8 cellular contexts compared by ENCODE assay signal in genomic region chr3:184298759-184299487, GRCh38. TPM values are rescaled to one million over a fixed set of nuclear protein-coding genes. Genes with fewer than 3 reads are reported as not detected.
A peak's percentile ranks its signal among the peaks of the same experiment; 100 is the strongest.
DNase-seq lines count a peak whose midpoint lies in the region; ATAC-seq and TF ChIP-seq lines count a peak whose summit lies in the region.

PSMD2 (plus strand) TSS chr3:184299241; CDS start chr3:184299267, 26 bp downstream.

- no peaks in the 10 kb centered on the region for H3K27me3 ChIP-seq in BE2C
- H3K27me3 ChIP-seq in kidney epithelial cell (ENCODE audit: control insufficient read depth, insufficient read depth, low read length) = peaks cover 3% of the 10 kb centered on the region

- peak; percentile 84 for ATAC-seq in HG03457 (IDR thresholded peaks at IDR 0.05; ENCODE audit: unreplicated experiment)
- ATAC-seq in activated CD4-positive, alpha-beta T cell treated with anti-CD3 and anti-CD28 coated beads for 36 hours = peak; percentile 96

- CTCF ChIA-PET in activated CD4-positive, alpha-beta T cell treated with anti-CD3 and anti-CD28 coated beads for 36 hours (lab: Charles Lee) = interaction anchor here (0.6 to 1.0 kb wide), 4 partner anchors 19 to 881 kb away, joined by 3 to 5 read pairs (median 3); no protein-coding TSS in a partner anchor

- POLR2A ChIA-PET in activated CD4-positive, alpha-beta T cell treated with anti-CD3 and anti-CD28 coated beads for 36 hours (lab: Charles Lee) = interaction anchor here (1.1 kb wide), 1 partner anchor 143 kb away, joined by 4 read pairs; no protein-coding TSS in a partner anchor

- H3K4me1 ChIP-seq in BE2C = no peaks in the 10 kb centered on the region

- H3K9me3 Mint-ChIP-seq in activated CD4-positive, alpha-beta T cell treated with anti-CD3 and anti-CD28 coated beads for 36 hours (ENCODE audit: low read depth) = no peaks in the 10 kb centered on the region
- H3K9me3 Mint-ChIP-seq in chondrocyte (ENCODE audit: low read depth) = no peaks in the 10 kb centered on the region

- H3K4me1 Mint-ChIP-seq in activated CD4-positive, alpha-beta T cell treated with anti-CD3 and anti-CD28 coated beads for 36 hours = peaks cover 19% of the 10 kb centered on the region
- H3K4me1 Mint-ChIP-seq in chondrocyte (ENCODE audit: low read depth) = peaks cover 25% of the 10 kb centered on the region

- peak within 1 kb of the TSS; percentile 84 for H3K4me3 Mint-ChIP-seq in activated CD4-positive, alpha-beta T cell treated with anti-CD3 and anti-CD28 coated beads for 36 hours
- peak within 1 kb of the TSS; percentile 89 for H3K4me3 Mint-ChIP-seq in chondrocyte (ENCODE audit: unreplicated experiment)

- peak within 1 kb of the TSS; percentile 81 for H3K27ac Mint-ChIP-seq in activated CD4-positive, alpha-beta T cell treated with anti-CD3 and anti-CD28 coated beads for 36 hours
- H3K27ac Mint-ChIP-seq in chondrocyte (ENCODE audit: unreplicated experiment) = peak within 1 kb of the TSS; percentile 94

- DNase-seq in BE2C (peak; percentile 99), GM19240 (ENCODE audit: insufficient read length, low spot score) (peak; percentile 96), NCI-H524 (lab: John Stamatoyannopoulos, UW) (peak; percentile 98), chondrocyte (ENCODE audit: low spot score) (peak; percentile 99), kidney epithelial cell (ENCODE audit: low read depth) (peak; percentile 73)
- DNase-seq in activated CD4-positive, alpha-beta T cell treated with anti-CD3 and anti-CD28 coated beads for 36 hours = peak; percentile 99
- peak; percentile 99 for DNase-seq in stimulated activated CD4-positive, alpha-beta T cell treated with anti-CD3 and anti-CD28 coated beads, Interleukin-15, amount 100 ng/mL, for 24 hours

- H3K27me3 Mint-ChIP-seq in activated CD4-positive, alpha-beta T cell treated with anti-CD3 and anti-CD28 coated beads for 36 hours = no peaks in the 10 kb centered on the region
- no peaks in the 10 kb centered on the region for H3K27me3 Mint-ChIP-seq in chondrocyte (ENCODE audit: low read depth)

- TF ChIP-seq CTCF in BE2C (IDR thresholded peaks at IDR 0.05; ENCODE audit: low read depth, low read length) (no peak), chondrocyte (IDR thresholded peaks at IDR 0.05) (no peak), kidney epithelial cell (IDR thresholded peaks at IDR 0.05; ENCODE audit: insufficient read depth, low read length, poor library complexity, severe bottlenecking) (no peak)

- H3K9me3 ChIP-seq in BE2C = no peaks in the 10 kb centered on the region

- intact Hi-C loops in activated CD4-positive, alpha-beta T cell treated with anti-CD3 and anti-CD28 coated beads for 36 hours (cut with DNase I, micrococcal nuclease) = loop anchor here (1.0 to 2.0 kb wide), 15 partner anchors 15 to 663 kb away; partner anchors contain the start of genes AP2M1 (in 2 of the 2), EEF1AKMT4 (in 2 of the 2), EIF4G1 (in 2 of the 2) and ABCC5 (in 1 of the 2)

- peaks cover 40% of the 10 kb centered on the region for H3K36me3 Mint-ChIP-seq in activated CD4-positive, alpha-beta T cell treated with anti-CD3 and anti-CD28 coated beads for 36 hours (ENCODE audit: low read depth)
- H3K36me3 Mint-ChIP-seq in chondrocyte (ENCODE audit: low read depth) = peaks cover 16% of the 10 kb centered on the region

- H3K36me3 ChIP-seq in BE2C = peaks cover 40% of the 10 kb centered on the region
- peaks cover 1% of the 10 kb centered on the region for H3K36me3 ChIP-seq in kidney epithelial cell (ENCODE audit: control insufficient read depth, insufficient read depth, low read length)

- H3K4me3 ChIP-seq in BE2C (ENCODE audit: low read depth, low read length) (peak within 1 kb of the TSS; percentile 95), kidney epithelial cell (ENCODE audit: low read depth, low read length) (peak within 1 kb of the TSS; percentile 82)

RNA-seq across cellular contexts. Expression of gene PSMD2, which starts in this region (rescaled TPM):
- polyA plus RNA-seq in BE2C (2012; ENCODE audit: insufficient read depth, insufficient read length, low read depth) = 356 TPM
- 100 to 1,000 TPM; 207 to 236 TPM for total RNA-seq in activated CD4-positive, alpha-beta T cell treated with anti-CD3 and anti-CD28 coated beads for 36 hours
- total RNA-seq in chondrocyte (237 to 288 TPM (median 238 TPM) in 3 replicates), kidney epithelial cell (903 and 972 TPM in 2 replicates)

Comparison
In these comparisons a context has a peak if more than half of its experiments do, and no peak if none do; other contexts are left out.
1. Peak in every context shown above with its lines: DNase-seq, ATAC-seq and H3K4me3 ChIP-seq.